ENCODE assay signal across 1 cellular context in the genomic region with DNA sequence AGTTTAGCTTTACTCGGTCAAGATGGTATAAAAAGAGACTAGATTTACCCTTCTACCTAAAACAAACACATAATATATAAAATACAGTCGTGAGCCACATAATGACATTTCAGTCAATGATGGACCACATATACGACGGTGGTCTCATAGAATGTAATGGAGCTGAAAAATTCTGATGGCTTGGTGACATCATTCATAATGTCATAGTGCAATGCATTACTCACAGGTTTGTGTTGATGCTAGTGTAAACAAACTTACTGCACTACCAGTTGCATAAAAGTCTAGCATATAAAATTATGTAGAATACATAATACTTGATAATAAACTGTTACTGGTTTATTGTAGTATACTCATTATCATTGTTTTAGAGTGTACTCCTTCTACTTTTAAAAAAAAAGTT.
TF ChIP-seq lines count a peak whose summit lies in the region.

No MANE protein-coding gene starts in this region.

TF ChIP-seq in HepG2, 621 proteins besides CTCF, POLR2A, EP300 and RAD21 (continued from another document):
- TF ChIP-seq, protein P1, sequence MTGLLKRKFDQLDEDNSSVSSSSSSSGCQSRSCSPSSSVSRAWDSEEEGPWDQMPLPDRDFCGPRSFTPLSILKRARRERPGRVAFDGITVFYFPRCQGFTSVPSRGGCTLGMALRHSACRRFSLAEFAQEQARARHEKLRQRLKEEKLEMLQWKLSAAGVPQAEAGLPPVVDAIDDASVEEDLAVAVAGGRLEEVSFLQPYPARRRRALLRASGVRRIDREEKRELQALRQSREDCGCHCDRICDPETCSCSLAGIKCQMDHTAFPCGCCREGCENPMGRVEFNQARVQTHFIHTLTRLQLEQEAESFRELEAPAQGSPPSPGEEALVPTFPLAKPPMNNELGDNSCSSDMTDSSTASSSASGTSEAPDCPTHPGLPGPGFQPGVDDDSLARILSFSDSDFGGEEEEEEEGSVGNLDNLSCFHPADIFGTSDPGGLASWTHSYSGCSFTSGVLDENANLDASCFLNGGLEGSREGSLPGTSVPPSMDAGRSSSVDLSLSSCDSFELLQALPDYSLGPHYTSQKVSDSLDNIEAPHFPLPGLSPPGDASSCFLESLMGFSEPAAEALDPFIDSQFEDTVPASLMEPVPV (CRISPR knock-in tag; IDR thresholded peaks at IDR 0.05), result no peak
